Comparison of ENCODE assay signal across 8 cellular contexts in genomic region chr11:73597956-73598718, GRCh38. TPM values are rescaled to one million over a fixed set of nuclear protein-coding genes. Genes with fewer than 3 reads are reported as not detected.
DNase-seq lines count a peak whose midpoint lies in the region; ATAC-seq and TF ChIP-seq lines count a peak whose summit lies in the region.

TSS of gene FAM168A (minus strand) at chr11:73598112. CDS start at chr11:73468474, 129,638 bp downstream.

- H3K36me3 Mint-ChIP-seq in activated T-cell treated with anti-CD3 and anti-CD28 coated beads, Interleukin-2, amount 50 U/mL, for 4 hours (ENCODE audit: insufficient read depth) = no peaks in the 10 kb centered on the region

- H3K4me1 ChIP-seq in KMS-11 (ENCODE audit: low read depth, poor library complexity, severe bottlenecking) (peaks cover 6% of the 10 kb centered on the region), Panc1 (ENCODE audit: control insufficient read depth, insufficient read depth, low read length) (peaks cover 24% of the 10 kb centered on the region), esophagus (ENCODE audit: control insufficient read depth in 2 of 2, insufficient read depth in 2 of 2, low read length in 1 of 2) (peaks cover 2 to 7% of the 10 kb centered on the region in 2 donors), mucosa of stomach (ENCODE audit: control insufficient read depth, insufficient read depth, low read length) (peaks cover 10% of the 10 kb centered on the region)

- H4K20me1 ChIP-seq in KMS-11 (ENCODE audit: insufficient read depth) = no peaks in the 10 kb centered on the region

- peaks cover 6% of the 10 kb centered on the region; the same call in 1 of the 2 replicates for H3K79me2 ChIP-seq in KMS-11 (ENCODE audit: insufficient read depth, low read depth)

- in situ Hi-C loops in Panc1 (cut with HindIII; ENCODE audit: low pct_unique_long_range_greater_than_20kb, low sequenced_read_pairs) = no loop called here

- TF ChIP-seq CTCF in KMS-11 (conservative IDR thresholded peaks at IDR 0.05; ENCODE audit: low read depth, low read length) (no peak), Panc1 (IDR thresholded peaks at IDR 0.05) (no peak)

- peaks cover 28% of the 10 kb centered on the region for H3K4me1 Mint-ChIP-seq in activated T-cell treated with anti-CD3 and anti-CD28 coated beads, Interleukin-2, amount 50 U/mL, for 4 hours (ENCODE audit: low read depth)

- no TSS peak for BruUV-seq in Panc1 (replicated peaks; lab: Mats Ljungman, UMichigan)

- CTCF ChIA-PET in Panc1 (lab: Charles Lee) = interaction anchor here (0.6 to 1.2 kb wide), 4 partner anchors 28 to 811 kb away, joined by 3 to 6 read pairs (median 3); no protein-coding TSS in a partner anchor

- no peak within 1 kb of the TSS for H3K27ac ChIP-seq in KMS-11
- H3K27ac ChIP-seq in Panc1 (ENCODE audit: low read length) = peak within 1 kb of the TSS; percentile 86
- H3K27ac ChIP-seq in esophagus (ENCODE audit: low read depth in 2 of 2, low read length in 1 of 2) = peak within 1 kb of the TSS; percentile 81 to 94

- H3K9me3 ChIP-seq in Panc1 (ENCODE audit: control insufficient read depth, insufficient read depth, low read depth, low read length) (no peaks in the 10 kb centered on the region), esophagus (ENCODE audit: control insufficient read depth in 2 of 2, insufficient read depth in 1 of 2, low read depth in 1 of 2, low read length in 1 of 2) (peaks cover 0 to 2% of the 10 kb centered on the region in 2 donors), mucosa of stomach (ENCODE audit: control insufficient read depth, low read length) (no peaks in the 10 kb centered on the region)

- no peaks in the 10 kb centered on the region for H3K27me3 Mint-ChIP-seq in activated T-cell treated with anti-CD3 and anti-CD28 coated beads, Interleukin-2, amount 50 U/mL, for 4 hours (ENCODE audit: low read depth)

- H3K9ac ChIP-seq in KMS-11 (peak within 1 kb of the TSS; percentile 57; the same call in 1 of the 2 replicates), mucosa of stomach (ENCODE audit: low read length) (peak within 1 kb of the TSS; percentile 75)

- peak; percentile 86 for ATAC-seq in GM21723 (IDR thresholded peaks at IDR 0.05; ENCODE audit: unreplicated experiment)
- peak; percentile 98 for ATAC-seq in Panc1
- peak; percentile 95 for ATAC-seq in activated T-cell treated with anti-CD3 and anti-CD28 coated beads, Interleukin-2, amount 50 U/mL, for 4 hours

- POLR2A ChIA-PET in Panc1 (lab: Charles Lee) = interaction anchor here (0.6 kb wide), 1 partner anchor 122 kb away, joined by 3 read pairs; no protein-coding TSS in a partner anchor

- peak within 1 kb of the TSS; percentile 83 for H3K4me2 ChIP-seq in KMS-11

- no peaks in the 10 kb centered on the region for H3K9me3 Mint-ChIP-seq in activated T-cell treated with anti-CD3 and anti-CD28 coated beads, Interleukin-2, amount 50 U/mL, for 4 hours

- 0 to 1% methylated on average over 54 to 64 of the region's 64 CpGs for WGBS in esophagus, 2 donors

- H3K36me3 ChIP-seq in KMS-11 (ENCODE audit: insufficient read depth) (no peaks in the 10 kb centered on the region), Panc1 (ENCODE audit: control insufficient read depth, insufficient read depth, low read length) (no peaks in the 10 kb centered on the region), esophagus (ENCODE audit: control insufficient read depth in 2 of 2, insufficient read depth in 2 of 2, low read length in 1 of 2) (no peaks in the 10 kb centered on the region), mucosa of stomach (ENCODE audit: control insufficient read depth, insufficient read depth, low read length) (no peaks in the 10 kb centered on the region)

- intact Hi-C loops in Panc1 (cut with micrococcal nuclease; ENCODE audit: unreplicated experiment) = no loop called here

- H3K27me3 ChIP-seq in KMS-11 (ENCODE audit: insufficient read depth, low read depth) (no peaks in the 10 kb centered on the region), Panc1 (ENCODE audit: control insufficient read depth, insufficient read depth, low read length) (no peaks in the 10 kb centered on the region), esophagus (ENCODE audit: control insufficient read depth in 1 of 2, insufficient read depth in 2 of 2, low read length in 2 of 2) (no peaks in the 10 kb centered on the region), mucosa of stomach (ENCODE audit: control insufficient read depth, insufficient read depth, low read length) (no peaks in the 10 kb centered on the region)

- H2AFZ ChIP-seq in KMS-11 (ENCODE audit: low read depth) = peak within 1 kb of the TSS; percentile 89

- DNase-seq in DMS79 treated with DMSO at 0.1 percent for 48 hours (lab: John Stamatoyannopoulos, UW) (peak; percentile 99), Panc1 (ENCODE audit: low read depth, low spot score) (peak; percentile 93)
- DNase-seq in activated T-cell treated with anti-CD3 and anti-CD28 coated beads, Interleukin-2, amount 50 U/mL, for 4 hours = peak; percentile 90
- DNase-seq in stimulated activated CD8-positive, alpha-beta memory T cell treated with anti-CD3 and anti-CD28 coated beads, Interleukin-7, amount 100 ng/mL, for 1 hour (ENCODE audit: low read depth in 2 of 2) = peak; percentile 78 to 82

- H3K4me3 Mint-ChIP-seq in activated T-cell treated with anti-CD3 and anti-CD28 coated beads, Interleukin-2, amount 50 U/mL, for 4 hours = peak within 1 kb of the TSS; percentile 90

- H3K4me3 ChIP-seq in KMS-11 (IDR thresholded peaks at IDR 0.05; ENCODE audit: insufficient read depth, low read depth, low read length) (no peak within 1 kb of the TSS), Panc1 (ENCODE audit: low read depth in 2 of 2, low read length in 2 of 2) (peak within 1 kb of the TSS; percentile 58 to 94), esophagus (ENCODE audit: low read depth in 1 of 2, low read length in 2 of 2) (peak within 1 kb of the TSS; percentile 65 to 98), mucosa of stomach (ENCODE audit: low read length) (peak within 1 kb of the TSS; percentile 53)

RNA-seq across cellular contexts. Expression of gene FAM168A, which starts in this region (rescaled TPM):
- 62.8 TPM for total RNA-seq in Panc1 (2021; ENCODE audit: unreplicated experiment)
- 45.6 TPM for polyA plus RNA-seq in Panc1 (2012; ENCODE audit: insufficient read length)
- 1 to 10 TPM; 7.2 to 8.7 (median 8.3) TPM for total RNA-seq in activated T-cell treated with anti-CD3 and anti-CD28 coated beads, Interleukin-2, amount 50 U/mL, for 4 hours
- 1 to 10 TPM; 4.0 TPM for polyA plus RNA-seq in esophagus
